In genomic region chr9:86843182-86843581, GRCh38 we compare ENCODE assay signal across 20 cellular contexts.
A peak's percentile ranks its signal among the peaks of the same experiment; 100 is the strongest.
DNase-seq lines count a peak whose midpoint lies in the region; ATAC-seq, FAIRE-seq and TF ChIP-seq lines count a peak whose summit lies in the region.
"Had no signal": no experiment of that assay in that cellular context is flagged by ENCODE, and none has a peak within 500 bp of the region (broad histone marks: within the 10 kb centered on the region; RNA-seq: fewer than 3 reads in every experiment).

No MANE protein-coding gene starts in this region.

- H3K4me1 ChIP-seq in effector memory CD4-positive, alpha-beta T cell (ENCODE audit: control insufficient read depth, insufficient read depth, low read length, poor library complexity, severe bottlenecking), result no peaks in the 10 kb centered on the region
- H3K4me1 ChIP-seq: ascending aorta had no signal

- no peak for FAIRE-seq in bronchial epithelial cell (lab: Jason Lieb, UNC)
- FAIRE-seq: G401.6, GM12891, RCC 7860 had no signal

- H3K36me3 ChIP-seq in bronchial epithelial cell (ENCODE audit: control insufficient read depth, insufficient read depth, low read length), result no peaks in the 10 kb centered on the region
- no peaks in the 10 kb centered on the region for H3K36me3 ChIP-seq in effector memory CD4-positive, alpha-beta T cell (ENCODE audit: control insufficient read depth, insufficient read depth, low read length)
- H3K36me3 ChIP-seq: ascending aorta had no signal

- H3K27me3 ChIP-seq in bronchial epithelial cell (ENCODE audit: control insufficient read depth, insufficient read depth, low read length), result no peaks in the 10 kb centered on the region
- no peaks in the 10 kb centered on the region for H3K27me3 ChIP-seq in effector memory CD4-positive, alpha-beta T cell (replicated peaks; ENCODE audit: control insufficient read depth, insufficient read depth, low read length, poor library complexity, severe bottlenecking)
- H3K27me3 ChIP-seq: ascending aorta had no signal

- H3K4me1 Mint-ChIP-seq in natural killer cell treated with Interleukin-12 subunit alpha and Interleukin-12 subunit beta and Interleukin-15 and Interleukin-18, amount 100 ng/mL, for 72 hours (ENCODE audit: low read depth in 2 of 2), result no peaks in the 10 kb centered on the region
- H3K4me1 Mint-ChIP-seq: immature natural killer cell had no signal

- H3K36me3 Mint-ChIP-seq in natural killer cell treated with Interleukin-12 subunit alpha and Interleukin-12 subunit beta and Interleukin-15 and Interleukin-18, amount 100 ng/mL, for 72 hours, result no peaks in the 10 kb centered on the region
- H3K36me3 Mint-ChIP-seq: immature natural killer cell had no signal

- no peak for TF ChIP-seq CTCF in bronchial epithelial cell (IDR thresholded peaks at IDR 0.05; ENCODE audit: insufficient read depth, low read length, severe bottlenecking)

- DNase-seq in AG20443 (ENCODE audit: low spot score), result peak; percentile 30
- peak; percentile 40 for DNase-seq in LHCN-M2 (ENCODE audit: low read depth)
- DNase-seq in bronchial epithelial cell (ENCODE audit: low read depth), result peak; percentile 18
- peak; percentile 72 for DNase-seq in myocyte (ENCODE audit: low read depth)
- no peak for DNase-seq in NCI-H446 (lab: John Stamatoyannopoulos, UW)
- no peak for DNase-seq in natural killer cell treated with Interleukin-12 subunit alpha and Interleukin-12 subunit beta and Interleukin-15 and Interleukin-18, amount 100 ng/mL, for 72 hours (ENCODE audit: low spot score)
- no peak for DNase-seq in effector memory CD4-positive, alpha-beta T cell
- DNase-seq in NCI-H510A treated with DMSO at 0.1 percent for 48 hours (lab: John Stamatoyannopoulos, UW), result no peak
- DNase-seq: activated CD4-positive, alpha-beta T cell treated with anti-CD3 and anti-CD28 coated beads for 4 hours; cortex of kidney; glutamatergic neuron; immature natural killer cell; midbrain; NCI-H82; nucleus accumbens had no signal

- H3K9me3 ChIP-seq in effector memory CD4-positive, alpha-beta T cell (ENCODE audit: control insufficient read depth, low read length), result no peaks in the 10 kb centered on the region
- H3K9me3 ChIP-seq: ascending aorta had no signal

- H3K4me3 Mint-ChIP-seq in natural killer cell treated with Interleukin-12 subunit alpha and Interleukin-12 subunit beta and Interleukin-15 and Interleukin-18, amount 100 ng/mL, for 72 hours, result no peak overlapping the region
- H3K4me3 Mint-ChIP-seq: immature natural killer cell had no signal

- H3K27me3 Mint-ChIP-seq in natural killer cell treated with Interleukin-12 subunit alpha and Interleukin-12 subunit beta and Interleukin-15 and Interleukin-18, amount 100 ng/mL, for 72 hours, result peaks cover 11 to 44% of the 10 kb centered on the region in 2 donors

- no peak overlapping the region for H3K27ac ChIP-seq in effector memory CD4-positive, alpha-beta T cell (ENCODE audit: insufficient read depth, low read length, poor library complexity, severe bottlenecking)
- H3K27ac ChIP-seq: ascending aorta, epithelial cell of prostate had no signal

- H3K27ac Mint-ChIP-seq in natural killer cell treated with Interleukin-12 subunit alpha and Interleukin-12 subunit beta and Interleukin-15 and Interleukin-18, amount 100 ng/mL, for 72 hours, result no peak overlapping the region
- H3K27ac Mint-ChIP-seq: immature natural killer cell had no signal

- no peaks in the 10 kb centered on the region for H3K9me3 Mint-ChIP-seq in natural killer cell treated with Interleukin-12 subunit alpha and Interleukin-12 subunit beta and Interleukin-15 and Interleukin-18, amount 100 ng/mL, for 72 hours

- H3K4me3 ChIP-seq in bronchial epithelial cell (ENCODE audit: low read depth, low read length), result no peak overlapping the region
- H3K4me3 ChIP-seq in effector memory CD4-positive, alpha-beta T cell (ENCODE audit: insufficient read depth, low read depth, low read length, poor library complexity, severe bottlenecking), result no peak overlapping the region
- H3K4me3 ChIP-seq: ascending aorta had no signal

- no peak for ATAC-seq in natural killer cell treated with Interleukin-12 subunit alpha and Interleukin-12 subunit beta and Interleukin-15 and Interleukin-18, amount 100 ng/mL, for 72 hours

Comparison
In these comparisons a context has a peak if more than half of its experiments do, and no peak if none do; other contexts are left out.
1. DNase-seq: peak in AG20443 (single experiment), LHCN-M2 (single experiment), bronchial epithelial cell (single experiment) and myocyte (single experiment); none in NCI-H446 (0 of 2), natural killer cell treated with Interleukin-12 subunit alpha and Interleukin-12 subunit beta and Interleukin-15 and Interleukin-18, amount 100 ng/mL, for 72 hours (single experiment), effector memory CD4-positive, alpha-beta T cell (0 of 3) and NCI-H510A treated with DMSO at 0.1 percent for 48 hours (single experiment).